ENCODE assay signal across 10 cellular contexts in genomic region chr4:113539408-113539807, GRCh38.
DNase-seq lines count a peak whose midpoint lies in the region; ATAC-seq and TF ChIP-seq lines count a peak whose summit lies in the region.
"Had no signal": no experiment of that assay in that cellular context is flagged by ENCODE, and none has a peak within 500 bp of the region (broad histone marks: within the 10 kb centered on the region; RNA-seq: fewer than 3 reads in every experiment).

No MANE protein-coding gene starts in this region.

- TF ChIP-seq POLR2A in HCT116 (IDR thresholded peaks at IDR 0.05; ENCODE audit: borderline replicate concordance, extremely low read depth, insufficient read depth, insufficient read length), result no peak

- H2AFZ ChIP-seq in HCT116 (ENCODE audit: low read depth, low read length, poor library complexity, severe bottlenecking), result no peak overlapping the region

- CTCF ChIA-PET in activated CD4-positive, alpha-beta T cell treated with anti-CD3 and anti-CD28 coated beads for 36 hours (lab: Charles Lee), result interaction anchor here (0.7 to 1.8 kb wide), 6 partner anchors 10 to 223 kb away, joined by 3 to 5 read pairs (median 4); no protein-coding TSS in a partner anchor
- CTCF ChIA-PET in activated CD4-positive, alpha-beta T cell treated with anti-CD3 and anti-CD28 coated beads, Interleukin-2, amount 10 ng/mL, durations not matched to agents 7 days and 5 days (lab: Charles Lee), result no interaction called here
- CTCF ChIA-PET in HCT116 (lab: Charles Lee), result interaction anchor here (0.8 to 1.3 kb wide), 2 partner anchors 8 to 145 kb away, joined by 3 to 6 read pairs; no protein-coding TSS in a partner anchor
- CTCF ChIA-PET in HEK293T (lab: Yijun Ruan, JAX), result no interaction called here

- no peak for TF ChIP-seq CTCF in HCT116 (IDR thresholded peaks at IDR 0.05 in 2 of 3, conservative IDR thresholded peaks at IDR 0.05 in 1 of 3; ENCODE audit: borderline replicate concordance in 1 of 3, insufficient read depth in 1 of 3, low read depth in 2 of 3, low read length in 2 of 3)

- peak; percentile 50 for DNase-seq in activated CD4-positive, alpha-beta T cell treated with anti-CD3 and anti-CD28 coated beads for 36 hours
- no peak for DNase-seq in activated CD4-positive, alpha-beta T cell treated with anti-CD3 and anti-CD28 coated beads, Interleukin-2, amount 10 ng/mL, durations not matched to agents 7 days and 5 days
- peak; percentile 31 for DNase-seq in HCT116 (ENCODE audit: low read depth, low spot score)
- peak; percentile 69 for DNase-seq in non-pigmented ciliary epithelial cell (ENCODE audit: low read depth)
- DNase-seq in 8988T, result no peak
- no peak for DNase-seq in SK-N-DZ (ENCODE audit: low spot score)
- no peak for DNase-seq in HEK293T (ENCODE audit: extremely low spot score)
- DNase-seq: ACHN; effector memory CD4-positive, alpha-beta T cell had no signal

- H3K27me3 ChIP-seq in HCT116 (ENCODE audit: insufficient read depth, low read length), result no peaks in the 10 kb centered on the region

- no peaks in the 10 kb centered on the region for H3K9me3 ChIP-seq in HCT116 (ENCODE audit: control insufficient read depth in 1 of 2, insufficient read depth in 1 of 2, low read depth in 1 of 2, low read length in 2 of 2)

- no peaks in the 10 kb centered on the region for H3K79me2 ChIP-seq in HCT116 (ENCODE audit: insufficient read depth, low read length)

- H3K27me3 Mint-ChIP-seq in activated CD4-positive, alpha-beta T cell treated with anti-CD3 and anti-CD28 coated beads for 36 hours, result no peaks in the 10 kb centered on the region
- H3K27me3 Mint-ChIP-seq in activated CD4-positive, alpha-beta T cell treated with anti-CD3 and anti-CD28 coated beads, Interleukin-2, amount 10 ng/mL, durations not matched to agents 7 days and 5 days, result no peaks in the 10 kb centered on the region

- intact Hi-C loops in activated CD4-positive, alpha-beta T cell treated with anti-CD3 and anti-CD28 coated beads for 36 hours (cut with DNase I, micrococcal nuclease), result loop anchor here (1.0 to 2.0 kb wide), 9 partner anchors 8 to 283 kb away; no protein-coding TSS in a partner anchor
- intact Hi-C loops in HCT116 (cut with micrococcal nuclease), result no loop called here

- no peak for TF ChIP-seq RAD21 in HCT116 (IDR thresholded peaks at IDR 0.05; ENCODE audit: low read depth)

- H3K36me3 ChIP-seq in HCT116 (ENCODE audit: control insufficient read depth in 1 of 2, insufficient read depth in 2 of 2, low read length in 2 of 2), result no peaks in the 10 kb centered on the region

- POLR2A ChIA-PET in activated CD4-positive, alpha-beta T cell treated with anti-CD3 and anti-CD28 coated beads for 36 hours (lab: Charles Lee), result no interaction called here
- POLR2A ChIA-PET in activated CD4-positive, alpha-beta T cell treated with anti-CD3 and anti-CD28 coated beads, Interleukin-2, amount 10 ng/mL, durations not matched to agents 7 days and 5 days (lab: Charles Lee), result no interaction called here
- POLR2A ChIA-PET in HCT116 (lab: Charles Lee), result no interaction called here
- POLR2A ChIA-PET in HEK293T (lab: Yijun Ruan, JAX), result no interaction called here

- no peak overlapping the region for H3K4me3 Mint-ChIP-seq in activated CD4-positive, alpha-beta T cell treated with anti-CD3 and anti-CD28 coated beads for 36 hours
- H3K4me3 Mint-ChIP-seq in activated CD4-positive, alpha-beta T cell treated with anti-CD3 and anti-CD28 coated beads, Interleukin-2, amount 10 ng/mL, durations not matched to agents 7 days and 5 days, result no peak overlapping the region

- ATAC-seq in activated CD4-positive, alpha-beta T cell treated with anti-CD3 and anti-CD28 coated beads for 36 hours, result peak; percentile 87
- ATAC-seq in HCT116 (peak; percentile 69; the same call in 1 of the 2 replicates), SK-N-SH treated with all-trans-retinoic acid at 6 μM for 48 hours (peak; percentile 61)

- H3K27ac ChIP-seq in HCT116 (ENCODE audit: low read depth, low read length), result no peak overlapping the region

- H3K9me2 ChIP-seq in HCT116 (ENCODE audit: insufficient read depth), result no peaks in the 10 kb centered on the region

- peak overlapping the region; percentile 24 for H3K4me2 ChIP-seq in HCT116 (ENCODE audit: low read length)

- H3K27ac Mint-ChIP-seq in activated CD4-positive, alpha-beta T cell treated with anti-CD3 and anti-CD28 coated beads for 36 hours, result peak overlapping the region; percentile 83
- no peak overlapping the region for H3K27ac Mint-ChIP-seq in activated CD4-positive, alpha-beta T cell treated with anti-CD3 and anti-CD28 coated beads, Interleukin-2, amount 10 ng/mL, durations not matched to agents 7 days and 5 days

- no TSS peak for BruUV-seq in HCT116 (replicated peaks; lab: Mats Ljungman, UMichigan)

- peaks cover 34% of the 10 kb centered on the region for H3K4me1 Mint-ChIP-seq in activated CD4-positive, alpha-beta T cell treated with anti-CD3 and anti-CD28 coated beads for 36 hours
- peaks cover 16% of the 10 kb centered on the region for H3K4me1 Mint-ChIP-seq in activated CD4-positive, alpha-beta T cell treated with anti-CD3 and anti-CD28 coated beads, Interleukin-2, amount 10 ng/mL, durations not matched to agents 7 days and 5 days

- no peak overlapping the region for H3K9ac ChIP-seq in HCT116 (ENCODE audit: low read length)

- no peak overlapping the region for H3K4me3 ChIP-seq in HCT116 (replicated peaks in 1 of 2; ENCODE audit: low read depth in 1 of 2, low read length in 2 of 2)

- H3K9me3 Mint-ChIP-seq in activated CD4-positive, alpha-beta T cell treated with anti-CD3 and anti-CD28 coated beads for 36 hours (ENCODE audit: low read depth), result no peaks in the 10 kb centered on the region
- H3K9me3 Mint-ChIP-seq in activated CD4-positive, alpha-beta T cell treated with anti-CD3 and anti-CD28 coated beads, Interleukin-2, amount 10 ng/mL, durations not matched to agents 7 days and 5 days, result no peaks in the 10 kb centered on the region

- H3K36me3 Mint-ChIP-seq in activated CD4-positive, alpha-beta T cell treated with anti-CD3 and anti-CD28 coated beads for 36 hours (ENCODE audit: low read depth), result peaks cover 35% of the 10 kb centered on the region
- H3K36me3 Mint-ChIP-seq in activated CD4-positive, alpha-beta T cell treated with anti-CD3 and anti-CD28 coated beads, Interleukin-2, amount 10 ng/mL, durations not matched to agents 7 days and 5 days (ENCODE audit: low read depth), result peaks cover 21% of the 10 kb centered on the region

- no peaks in the 10 kb centered on the region for H4K20me1 ChIP-seq in HCT116 (ENCODE audit: insufficient read depth)

- RAD21 ChIA-PET in HCT116 (lab: Charles Lee; ENCODE audit: low non-redundant PET in 1 of 2, low total read pairs in 2 of 2, uncharacterized antibody in 2 of 2, unreplicated experiment in 2 of 2), result no interaction called here

- H3K4me1 ChIP-seq in HCT116 (ENCODE audit: control insufficient read depth in 1 of 2, insufficient read depth in 2 of 2, low read length in 2 of 2), result peaks cover 2 to 23% of the 10 kb centered on the region in 2 experiments; a peak in 2 of 4 replicates

TF ChIP-seq in SK-N-SH treated with all-trans-retinoic acid at 6 μM for 48 hours, 23 proteins besides CTCF, POLR2A, EP300 and RAD21:
- no peak for TF ChIP-seq CSDC2 (CRISPR knock-in tag; IDR thresholded peaks at IDR 0.05)
- no peak for TF ChIP-seq ZFP30 (CRISPR knock-in tag; IDR thresholded peaks at IDR 0.05)
- TF ChIP-seq TCF4 (CRISPR knock-in tag; IDR thresholded peaks at IDR 0.05; ENCODE audit: borderline replicate concordance), result no peak

TF ChIP-seq in HEK293T, 16 proteins besides CTCF, POLR2A, EP300 and RAD21:
- TF ChIP-seq NFRKB (IDR thresholded peaks at IDR 0.05), result no peak

Comparison
In these comparisons a context has a peak if more than half of its experiments do, and no peak if none do; other contexts are left out.
1. DNase-seq: peak in activated CD4-positive, alpha-beta T cell treated with anti-CD3 and anti-CD28 coated beads for 36 hours (single experiment), HCT116 (single experiment) and non-pigmented ciliary epithelial cell (single experiment); none in activated CD4-positive, alpha-beta T cell treated with anti-CD3 and anti-CD28 coated beads, Interleukin-2, amount 10 ng/mL, durations not matched to agents 7 days and 5 days (single experiment), 8988T (single experiment), SK-N-DZ (single experiment) and HEK293T (single experiment).
2. CTCF ChIA-PET loops: an anchor here in activated CD4-positive, alpha-beta T cell treated with anti-CD3 and anti-CD28 coated beads for 36 hours (0.7 to 1.8 kb wide) and HCT116 (0.8 to 1.3 kb wide); none called in activated CD4-positive, alpha-beta T cell treated with anti-CD3 and anti-CD28 coated beads, Interleukin-2, amount 10 ng/mL, durations not matched to agents 7 days and 5 days and HEK293T.
3. Peak in every context shown above with its lines, with median percentiles within 50 percentile points of each other: ATAC-seq.